8 cellular contexts compared by ENCODE assay signal in genomic region chr16:85616608-85617311, GRCh38. TPM values are rescaled to one million over a fixed set of nuclear protein-coding genes. Genes with fewer than 3 reads are reported as not detected.
A peak's percentile ranks its signal among the peaks of the same experiment; 100 is the strongest.
DNase-seq lines count a peak whose midpoint lies in the region; ATAC-seq, FAIRE-seq and TF ChIP-seq lines count a peak whose summit lies in the region.

No MANE protein-coding gene starts in this region.

- WGBS in small intestine, 3 donors = 18 to 41% (median 18%) methylated on average over 27 to 28 of the region's 28 CpGs

- H3K4me3 Mint-ChIP-seq in CD14-positive monocyte = peak overlapping the region; percentile 94 to 98

- intact Hi-C loops in CD14-positive monocyte (cut with micrococcal nuclease) (loop anchor here (5.0 to 10.0 kb wide), 4 partner anchors 59 to 312 kb away; partner anchors contain the start of gene GINS2 (in 1 of the 2)), PC-9 (cut with micrococcal nuclease; ENCODE audit: unreplicated experiment) (no loop called here)

- peaks cover 10 to 13% of the 10 kb centered on the region in 2 donors for H3K36me3 Mint-ChIP-seq in CD14-positive monocyte

- TF ChIP-seq CTCF in CD14-positive monocyte (IDR thresholded peaks at IDR 0.05) (no peak), PC-9 (conservative IDR thresholded peaks at IDR 0.05) (no peak)

- peak; percentile 25 for ATAC-seq in GM21423 (IDR thresholded peaks at IDR 0.05; ENCODE audit: unreplicated experiment)

- H3K9me3 ChIP-seq in PC-9 (ENCODE audit: insufficient read depth, low read depth) = no peaks in the 10 kb centered on the region
- no peaks in the 10 kb centered on the region for H3K9me3 ChIP-seq in small intestine (ENCODE audit: control insufficient read depth, low read depth)

- no peaks in the 10 kb centered on the region for H3K9me2 ChIP-seq in PC-9 (ENCODE audit: insufficient read depth)

- H3K79me2 ChIP-seq in PC-9 (ENCODE audit: low read depth) = peaks cover 83% of the 10 kb centered on the region

- POLR2A ChIA-PET in PC-9 (lab: Charles Lee; ENCODE audit: unreplicated experiment) = interaction anchor here (0.6 kb wide), 1 partner anchor 64 kb away, joined by 19 read pairs; no protein-coding TSS in a partner anchor

- no TSS peak for BruUV-seq in PC-9 (replicated peaks; lab: Mats Ljungman, UMichigan)

- H4K20me1 ChIP-seq in PC-9 (ENCODE audit: insufficient read depth) = peaks cover 75% of the 10 kb centered on the region

- 0 out of 2 replicates have a peak, but pooled peaks cover 6% of the 10 kb centered on the region for H3K36me3 ChIP-seq in PC-9 (ENCODE audit: low read depth)
- H3K36me3 ChIP-seq in small intestine (ENCODE audit: control insufficient read depth in 2 of 2, insufficient read depth in 2 of 2, low read length in 2 of 2) = no peaks in the 10 kb centered on the region

- peaks cover 28% of the 10 kb centered on the region for H3F3A ChIP-seq in PC-9 (ENCODE audit: insufficient read depth, low read depth)

- peaks cover 0 to 3% (median 0%) of the 10 kb centered on the region in 7 donors for H3K9me3 Mint-ChIP-seq in CD14-positive monocyte

- peaks cover 34% of the 10 kb centered on the region for H3K4me1 ChIP-seq in PC-9 (replicated peaks; ENCODE audit: insufficient read depth)
- peaks cover 11 to 13% of the 10 kb centered on the region in 2 donors for H3K4me1 ChIP-seq in small intestine (ENCODE audit: control insufficient read depth in 2 of 2, insufficient read depth in 1 of 2, low read depth in 1 of 2, low read length in 1 of 2)

- H3K27me3 ChIP-seq in PC-9 (ENCODE audit: insufficient read depth, low read depth) = no peaks in the 10 kb centered on the region
- H3K27me3 ChIP-seq in small intestine (ENCODE audit: control insufficient read depth in 2 of 2, insufficient read depth in 2 of 2, low read length in 2 of 2) = no peaks in the 10 kb centered on the region

- H3K4me2 ChIP-seq in PC-9 = peak overlapping the region; percentile 98; the same call in 1 of the 2 replicates

- H3K4me3 ChIP-seq in PC-9 (no peak overlapping the region), small intestine (ENCODE audit: low read depth in 1 of 2, low read length in 2 of 2) (no peak overlapping the region)

- DNase-seq in CD14-positive monocyte (ENCODE audit: low spot score) (peak; percentile 79), PC-9 (no peak), germinal center (ENCODE audit: low spot score) (peak; percentile 37), small intestine (peak; percentile 51), NCI-H187 (lab: John Stamatoyannopoulos, UW) (no peak), DMS 273 (lab: John Stamatoyannopoulos, UW; ENCODE audit: unreplicated experiment) (no peak)
- no peak for DNase-seq in activated effector memory CD4-positive, alpha-beta T cell treated with Interleukin-2 at 50 U/mL for 16 hours

- CTCF ChIA-PET in PC-9 (lab: Charles Lee) = interaction anchor here (0.7 to 2.0 kb wide), 5 partner anchors 64 to 262 kb away, joined by 3 to 8 read pairs (median 4); no protein-coding TSS in a partner anchor

- peak overlapping the region; percentile 93 to 98 (median 97) for H3K27ac Mint-ChIP-seq in CD14-positive monocyte

- H2AFZ ChIP-seq in PC-9 = no peak overlapping the region

- peaks cover 0 to 9% (median 0%) of the 10 kb centered on the region in 3 donors for H3K27me3 Mint-ChIP-seq in CD14-positive monocyte (ENCODE audit: low read depth in 3 of 3)

- H3K27ac ChIP-seq in PC-9 (no peak overlapping the region), small intestine (ENCODE audit: low read depth in 1 of 2, low read length in 1 of 2) (peak overlapping the region in 1 of 2 donors; percentile 85)

- no peak for FAIRE-seq in small intestine (lab: Jason Lieb, UNC)

- peaks cover 44% of the 10 kb centered on the region for H3K4me1 Mint-ChIP-seq in CD14-positive monocyte

RNA-seq across cellular contexts. Expression of gene GSE1, which starts 3.6 kb away (rescaled TPM):
- polyA plus RNA-seq in CD14-positive monocyte = under 1 TPM; 0.67 to 0.86 TPM
- total RNA-seq in PC-9 (2021) = 60.0 and 83.5 TPM in 2 replicates
- polyA plus RNA-seq in small intestine = 10 to 100 TPM in 1 of 3 donors, 1 to 10 TPM in 2; 9.2 to 25.6 (median 9.8) TPM

Comparison
In these comparisons a context has a peak if more than half of its experiments do, and no peak if none do; other contexts are left out.
1. DNase-seq: peak in CD14-positive monocyte (single experiment), germinal center (single experiment) and small intestine (single experiment); none in PC-9 (0 of 2), NCI-H187 (0 of 2), DMS 273 (single experiment) and activated effector memory CD4-positive, alpha-beta T cell treated with Interleukin-2 at 50 U/mL for 16 hours (single experiment).
2. RNA of gene GSE1, which starts 3.6 kb away (polyA plus RNA-seq): 9.2 to 25.6 TPM in small intestine; 0.67 to 0.86 TPM in CD14-positive monocyte; every median in the first group is over 4 times any median in the second.